Comparison of ENCODE assay signal across 2 cellular contexts in the genomic region with DNA sequence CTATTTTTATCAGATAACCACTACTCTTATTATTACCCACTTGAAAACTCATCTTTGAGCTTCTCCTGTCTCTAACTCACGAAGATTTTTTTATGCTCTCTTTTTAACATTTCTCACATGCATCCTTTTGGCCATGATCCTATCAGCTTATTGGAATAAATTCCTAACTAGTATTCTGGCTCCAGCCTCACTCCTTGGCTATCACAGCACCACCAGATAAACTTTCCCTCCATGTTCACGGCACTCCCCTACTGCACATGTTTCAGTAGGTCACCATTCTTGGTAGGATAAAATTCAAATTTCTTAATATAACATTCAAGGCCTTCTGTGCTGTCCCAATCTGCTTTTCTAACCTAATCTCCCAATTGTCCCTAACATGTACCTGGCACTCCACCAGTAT.
"Had no signal": no experiment of that assay in that cellular context is flagged by ENCODE, and none has a peak within 500 bp of the region (broad histone marks: within the 10 kb centered on the region; RNA-seq: fewer than 3 reads in every experiment).

No MANE protein-coding gene starts in this region.

- H3K4me3 ChIP-seq: GM12878 had no signal

- DNase-seq: GDM1 had no signal

- ATAC-seq: GM12878 had no signal
